ENCODE assay signal across 8 cellular contexts in genomic region chr20:2301164-2301622, GRCh38. TPM values are rescaled to one million over a fixed set of nuclear protein-coding genes. Genes with fewer than 3 reads are reported as not detected.
A peak's percentile ranks its signal among the peaks of the same experiment; 100 is the strongest.
DNase-seq lines count a peak whose midpoint lies in the region; ATAC-seq and TF ChIP-seq lines count a peak whose summit lies in the region.

No MANE protein-coding gene starts in this region.

- CTCF ChIA-PET in activated CD4-positive, alpha-beta T cell treated with anti-CD3 and anti-CD28 coated beads for 36 hours (lab: Charles Lee): interaction anchor here (1.0 kb wide), 1 partner anchor 8 kb away, joined by 3 read pairs; no protein-coding TSS in a partner anchor

- ATAC-seq in GM21367 (IDR thresholded peaks at IDR 0.05; ENCODE audit: unreplicated experiment) (peak; percentile 88), gastrocnemius medialis (peak in 1 of 2 donors; percentile 62)
- ATAC-seq in effector memory CD8-positive, alpha-beta T cell (replicated peaks): peak; percentile 63
- ATAC-seq in activated CD4-positive, alpha-beta T cell treated with anti-CD3 and anti-CD28 coated beads for 36 hours: no peak

- TF ChIP-seq CTCF in gastrocnemius medialis (IDR thresholded peaks at IDR 0.05 in 4 of 5, conservative IDR thresholded peaks at IDR 0.05 in 1 of 5): no peak

- no peaks in the 10 kb centered on the region for H3K36me3 Mint-ChIP-seq in effector memory CD8-positive, alpha-beta T cell (ENCODE audit: insufficient read depth)
- no peaks in the 10 kb centered on the region for H3K36me3 Mint-ChIP-seq in activated CD4-positive, alpha-beta T cell treated with anti-CD3 and anti-CD28 coated beads for 36 hours (ENCODE audit: low read depth)

- H3K27ac ChIP-seq in gastrocnemius medialis: no peak overlapping the region

- H3K36me3 ChIP-seq in gastrocnemius medialis: no peaks in the 10 kb centered on the region

- no peak overlapping the region for H3K4me3 Mint-ChIP-seq in effector memory CD8-positive, alpha-beta T cell
- no peak overlapping the region for H3K4me3 Mint-ChIP-seq in activated CD4-positive, alpha-beta T cell treated with anti-CD3 and anti-CD28 coated beads for 36 hours

- no peaks in the 10 kb centered on the region for H3K4me1 ChIP-seq in gastrocnemius medialis

- H3K4me1 Mint-ChIP-seq in effector memory CD8-positive, alpha-beta T cell (ENCODE audit: low read depth in 2 of 2): no peaks in the 10 kb centered on the region
- H3K4me1 Mint-ChIP-seq in activated CD4-positive, alpha-beta T cell treated with anti-CD3 and anti-CD28 coated beads for 36 hours: no peaks in the 10 kb centered on the region

- no peak for TF ChIP-seq POLR2A in gastrocnemius medialis (IDR thresholded peaks at IDR 0.05)

- POLR2A ChIA-PET in activated CD4-positive, alpha-beta T cell treated with anti-CD3 and anti-CD28 coated beads for 36 hours (lab: Charles Lee): no interaction called here

- no peaks in the 10 kb centered on the region for H3K27me3 ChIP-seq in gastrocnemius medialis

- H3K9me3 ChIP-seq in gastrocnemius medialis: no peaks in the 10 kb centered on the region

- peaks cover 63 to 79% of the 10 kb centered on the region in 2 donors for H3K27me3 Mint-ChIP-seq in effector memory CD8-positive, alpha-beta T cell
- H3K27me3 Mint-ChIP-seq in activated CD4-positive, alpha-beta T cell treated with anti-CD3 and anti-CD28 coated beads for 36 hours: peaks cover 9% of the 10 kb centered on the region

- no peak overlapping the region for H3K4me3 ChIP-seq in gastrocnemius medialis

- no peaks in the 10 kb centered on the region for H3K9me3 Mint-ChIP-seq in effector memory CD8-positive, alpha-beta T cell
- no peaks in the 10 kb centered on the region for H3K9me3 Mint-ChIP-seq in activated CD4-positive, alpha-beta T cell treated with anti-CD3 and anti-CD28 coated beads for 36 hours (ENCODE audit: low read depth)

- intact Hi-C loops in gastrocnemius medialis (cut with DNase I; ENCODE audit: low total_unique reads): no loop called here
- intact Hi-C loops in activated CD4-positive, alpha-beta T cell treated with anti-CD3 and anti-CD28 coated beads for 36 hours (cut with DNase I, micrococcal nuclease): no loop called here

- in situ Hi-C loops in gastrocnemius medialis (cut with MboI; ENCODE audit: low sequenced_read_pairs in 4 of 4): no loop called here

- DNase-seq in AG08395 (ENCODE audit: low spot score): peak; percentile 18
- DNase-seq in KG1 (lab: John Stamatoyannopoulos, UW): peak; percentile 46
- DNase-seq in effector memory CD8-positive, alpha-beta T cell: no peak
- peak; percentile 17 to 42 for DNase-seq in gastrocnemius medialis
- no peak for DNase-seq in activated CD4-positive, alpha-beta T cell treated with anti-CD3 and anti-CD28 coated beads for 36 hours
- no peak for DNase-seq in NCI-H146 treated with DMSO at 0.1 percent for 48 hours (lab: John Stamatoyannopoulos, UW; ENCODE audit: unreplicated experiment)
- no peak for DNase-seq in T-helper 2 cell

- peak overlapping the region in 1 of 2 donors; percentile 3 for H3K27ac Mint-ChIP-seq in effector memory CD8-positive, alpha-beta T cell
- no peak overlapping the region for H3K27ac Mint-ChIP-seq in activated CD4-positive, alpha-beta T cell treated with anti-CD3 and anti-CD28 coated beads for 36 hours

RNA-seq across cellular contexts. Expression of gene TGM3, which starts 5.4 kb away (rescaled TPM):
- total RNA-seq in gastrocnemius medialis: not detected
- not detected for total RNA-seq in activated CD4-positive, alpha-beta T cell treated with anti-CD3 and anti-CD28 coated beads for 36 hours

Comparison
In these comparisons a context has a peak if more than half of its experiments do, and no peak if none do; other contexts are left out.
1. DNase-seq: peak in AG08395 (single experiment), KG1 (single experiment) and gastrocnemius medialis (2 of 2); none in effector memory CD8-positive, alpha-beta T cell (0 of 3), activated CD4-positive, alpha-beta T cell treated with anti-CD3 and anti-CD28 coated beads for 36 hours (single experiment), NCI-H146 treated with DMSO at 0.1 percent for 48 hours (single experiment) and T-helper 2 cell (0 of 5).